ENCODE assay signal across 18 cellular contexts in the genomic region with DNA sequence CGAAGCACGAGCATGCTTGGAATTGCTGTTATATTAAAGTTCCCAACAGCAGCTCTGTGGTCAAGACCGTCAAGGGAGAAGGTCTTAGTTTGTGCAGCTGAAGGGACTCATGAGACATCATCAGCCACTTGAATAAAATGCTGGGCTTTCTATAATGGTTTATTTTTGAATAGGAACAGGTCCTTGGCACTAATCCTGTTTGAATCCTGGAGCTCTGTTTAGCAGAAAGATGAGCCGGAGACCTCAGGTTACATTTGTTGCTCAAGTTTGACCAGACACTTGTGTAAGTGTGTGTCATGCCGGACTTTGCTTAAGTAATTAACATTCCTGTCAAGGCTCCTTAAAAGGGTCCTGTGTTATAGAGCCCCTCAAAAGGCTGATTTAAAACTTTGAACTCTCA.
"Had no signal": no experiment of that assay in that cellular context is flagged by ENCODE, and none has a peak within 500 bp of the region (broad histone marks: within the 10 kb centered on the region; RNA-seq: fewer than 3 reads in every experiment).

No MANE protein-coding gene starts in this region.

- H3K36me3 Mint-ChIP-seq: activated naive CD4-positive, alpha-beta T cell treated with anti-CD3 and anti-CD28 coated beads, Interleukin-2, amount 10 ng/mL, durations not matched to agents 7 days and 5 days; immature natural killer cell; natural killer cell; T-cell had no signal

- H3K4me3 ChIP-seq: dorsolateral prefrontal cortex, heart right ventricle, pancreas, tibial artery had no signal

- H3K9me3 ChIP-seq: neutrophil, pancreas, tibial artery had no signal

- H3K4me1 ChIP-seq: pancreas had no signal

- H3K4me3 Mint-ChIP-seq: activated B cell treated with CpG ODN at 0.5 μM for 24 hours; activated CD8-positive, alpha-beta T cell treated with anti-CD3 and anti-CD28 coated beads for 36 hours; activated naive CD4-positive, alpha-beta T cell treated with anti-CD3 and anti-CD28 coated beads, Interleukin-2, amount 10 ng/mL, durations not matched to agents 7 days and 5 days; activated naive CD8-positive, alpha-beta T cell treated with anti-CD3 and anti-CD28 coated beads, Interleukin-2, amount 50 U/mL, for 24 hours; immature natural killer cell; natural killer cell; T-cell had no signal

- H3K9me3 Mint-ChIP-seq: natural killer cell had no signal

- ATAC-seq: activated CD8-positive, alpha-beta T cell treated with anti-CD3 and anti-CD28 coated beads for 36 hours; activated naive CD8-positive, alpha-beta T cell treated with anti-CD3 and anti-CD28 coated beads, Interleukin-2, amount 50 U/mL, for 24 hours; heart right ventricle; natural killer cell; pancreas; SK-N-SH treated with all-trans-retinoic acid at 6 μM for 48 hours; T-cell had no signal

- H3K27me3 Mint-ChIP-seq: activated B cell treated with CpG ODN at 0.5 μM for 24 hours; activated CD8-positive, alpha-beta T cell treated with anti-CD3 and anti-CD28 coated beads for 36 hours; activated naive CD8-positive, alpha-beta T cell treated with anti-CD3 and anti-CD28 coated beads, Interleukin-2, amount 50 U/mL, for 24 hours had no signal

- DNase-seq: activated B cell treated with CpG ODN at 0.5 μM for 24 hours; activated CD4-positive, alpha-beta T cell treated with anti-CD3 and anti-CD28 coated beads for 48 hours; activated CD8-positive, alpha-beta T cell treated with anti-CD3 and anti-CD28 coated beads for 36 hours; activated naive CD4-positive, alpha-beta T cell treated with anti-CD3 and anti-CD28 coated beads, Interleukin-2, amount 10 ng/mL, durations not matched to agents 7 days and 5 days; activated naive CD8-positive, alpha-beta T cell treated with anti-CD3 and anti-CD28 coated beads, Interleukin-2, amount 50 U/mL, for 24 hours; activated T-cell treated with anti-CD3 and anti-CD28 coated beads, Interleukin-2, amount 50 U/mL, for 1 hour; dorsolateral prefrontal cortex; heart right ventricle; immature natural killer cell; natural killer cell; pancreas; stimulated activated CD4-positive, alpha-beta T cell treated with anti-CD3 and anti-CD28 coated beads, Interleukin-2, amount 100 ng/mL, for 24 hours; stimulated activated naive CD4-positive, alpha-beta T cell treated with Interleukin-2 at 50 U/mL for 16 hours; substantia nigra; T-cell; tibial artery had no signal

- H3K4me1 Mint-ChIP-seq: activated B cell treated with CpG ODN at 0.5 μM for 24 hours; activated naive CD4-positive, alpha-beta T cell treated with anti-CD3 and anti-CD28 coated beads, Interleukin-2, amount 10 ng/mL, durations not matched to agents 7 days and 5 days; activated naive CD8-positive, alpha-beta T cell treated with anti-CD3 and anti-CD28 coated beads, Interleukin-2, amount 50 U/mL, for 24 hours; immature natural killer cell; natural killer cell; T-cell had no signal

- H3K36me3 ChIP-seq: heart right ventricle, neutrophil, pancreas, tibial artery had no signal

- H3K27ac Mint-ChIP-seq: activated B cell treated with CpG ODN at 0.5 μM for 24 hours; activated CD8-positive, alpha-beta T cell treated with anti-CD3 and anti-CD28 coated beads for 36 hours; activated naive CD4-positive, alpha-beta T cell treated with anti-CD3 and anti-CD28 coated beads, Interleukin-2, amount 10 ng/mL, durations not matched to agents 7 days and 5 days; activated naive CD8-positive, alpha-beta T cell treated with anti-CD3 and anti-CD28 coated beads, Interleukin-2, amount 50 U/mL, for 24 hours; immature natural killer cell; natural killer cell; T-cell had no signal

- H3K27ac ChIP-seq: dorsolateral prefrontal cortex, heart right ventricle, neutrophil, pancreas, tibial artery had no signal

- H3K27me3 ChIP-seq: dorsolateral prefrontal cortex, heart right ventricle, pancreas, tibial artery had no signal
